ENCODE assay signal across 8 cellular contexts in genomic region chr9:36632892-36633291, GRCh38.
DNase-seq lines count a peak whose midpoint lies in the region; ATAC-seq and TF ChIP-seq lines count a peak whose summit lies in the region.

No MANE protein-coding gene starts in this region.

- TF ChIP-seq POLR2A in suprapubic skin (IDR thresholded peaks at IDR 0.05): no peak

- WGBS in suprapubic skin: 10% methylated on average over 1 of the region's 1 CpG

- no peak for ATAC-seq in left ventricle myocardium superior

- H3K9me3 ChIP-seq in suprapubic skin: no peaks in the 10 kb centered on the region

- H3K4me1 Mint-ChIP-seq in osteocyte (ENCODE audit: unreplicated experiment): no peaks in the 10 kb centered on the region

- no peak overlapping the region for H3K27ac Mint-ChIP-seq in osteocyte (ENCODE audit: unreplicated experiment)

- no peak for TF ChIP-seq EP300 in suprapubic skin (IDR thresholded peaks at IDR 0.05)

- no peaks in the 10 kb centered on the region for H3K36me3 Mint-ChIP-seq in osteocyte (ENCODE audit: unreplicated experiment)

- H3K36me3 ChIP-seq in suprapubic skin: no peaks in the 10 kb centered on the region

- no peak overlapping the region for H3K27ac ChIP-seq in suprapubic skin

- intact Hi-C loops in left ventricle myocardium superior (cut with micrococcal nuclease): no loop called here

- H3K4me1 ChIP-seq in suprapubic skin: no peaks in the 10 kb centered on the region

- no peaks in the 10 kb centered on the region for H3K27me3 Mint-ChIP-seq in osteocyte (ENCODE audit: unreplicated experiment)

- TF ChIP-seq CTCF in osteocyte (IDR thresholded peaks at IDR 0.05) (peak; percentile 68), suprapubic skin (IDR thresholded peaks at IDR 0.05) (peak in 1 of 2 donors; percentile 32)

- H3K4me3 Mint-ChIP-seq in osteocyte (ENCODE audit: unreplicated experiment): no peak overlapping the region

- H3K27me3 ChIP-seq in suprapubic skin: no peaks in the 10 kb centered on the region

- H3K9me3 Mint-ChIP-seq in osteocyte (ENCODE audit: unreplicated experiment): no peaks in the 10 kb centered on the region

- H3K4me3 ChIP-seq in suprapubic skin: no peak overlapping the region

- DNase-seq in NCI-H748 (lab: John Stamatoyannopoulos, UW; ENCODE audit: unreplicated experiment) (peak; percentile 24), NCI-H748 treated with DMSO at 0.1 percent for 48 hours (lab: John Stamatoyannopoulos, UW) (no peak), NCI-H226 (peak; percentile 1), dermis blood vessel endothelial cell (peak; percentile 68), osteocyte (ENCODE audit: extremely low spot score, unreplicated experiment) (no peak), suprapubic skin (ENCODE audit: low spot score in 2 of 2) (no peak), HuH-7.5 (ENCODE audit: low spot score) (no peak), left ventricle myocardium superior (no peak)

Comparison
In these comparisons a context has a peak if more than half of its experiments do, and no peak if none do; other contexts are left out.
1. DNase-seq: peak in NCI-H748 (single experiment), NCI-H226 (single experiment) and dermis blood vessel endothelial cell (single experiment); none in NCI-H748 treated with DMSO at 0.1 percent for 48 hours (single experiment), osteocyte (single experiment), suprapubic skin (0 of 2), HuH-7.5 (single experiment) and left ventricle myocardium superior (single experiment).